Comparison of ENCODE assay signal across 1 cellular context in the genomic region with DNA sequence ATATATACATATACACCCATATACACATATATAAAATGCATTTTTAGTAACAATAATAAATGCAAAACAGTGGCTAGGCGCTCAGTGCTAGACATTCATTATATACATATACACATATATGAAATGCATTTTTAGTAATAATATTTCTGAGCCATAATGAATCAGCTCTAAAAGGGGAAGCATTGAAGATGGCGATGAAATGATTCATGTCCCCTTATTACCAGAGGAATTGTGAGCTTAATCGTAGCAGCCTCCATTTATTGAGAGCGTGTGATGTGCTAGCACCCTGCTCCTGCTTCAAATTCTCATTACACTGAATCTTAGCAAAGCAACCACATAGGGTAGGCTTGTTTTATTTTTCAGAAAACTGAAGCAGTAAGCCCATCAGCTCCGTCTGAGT.
TF ChIP-seq lines count a peak whose summit lies in the region.

No MANE protein-coding gene starts in this region.

TF ChIP-seq in HEK293T, 16 proteins besides CTCF, POLR2A, EP300 and RAD21 (continued from another document):
- no peak for TF ChIP-seq FOXM1 (IDR thresholded peaks at IDR 0.05; ENCODE audit: borderline replicate concordance)
